ENCODE assay signal across 1 cellular context in genomic region chr21:43717967-43718871, GRCh38.
A peak's percentile ranks its signal among the peaks of the same experiment; 100 is the strongest.
TF ChIP-seq lines count a peak whose summit lies in the region.

No MANE protein-coding gene starts in this region.

TF ChIP-seq in H1, 55 proteins besides CTCF, POLR2A, EP300 and RAD21:
- no peak for TF ChIP-seq USF2 (IDR thresholded peaks at IDR 0.05; ENCODE audit: low read length)
- TF ChIP-seq, protein P1, sequence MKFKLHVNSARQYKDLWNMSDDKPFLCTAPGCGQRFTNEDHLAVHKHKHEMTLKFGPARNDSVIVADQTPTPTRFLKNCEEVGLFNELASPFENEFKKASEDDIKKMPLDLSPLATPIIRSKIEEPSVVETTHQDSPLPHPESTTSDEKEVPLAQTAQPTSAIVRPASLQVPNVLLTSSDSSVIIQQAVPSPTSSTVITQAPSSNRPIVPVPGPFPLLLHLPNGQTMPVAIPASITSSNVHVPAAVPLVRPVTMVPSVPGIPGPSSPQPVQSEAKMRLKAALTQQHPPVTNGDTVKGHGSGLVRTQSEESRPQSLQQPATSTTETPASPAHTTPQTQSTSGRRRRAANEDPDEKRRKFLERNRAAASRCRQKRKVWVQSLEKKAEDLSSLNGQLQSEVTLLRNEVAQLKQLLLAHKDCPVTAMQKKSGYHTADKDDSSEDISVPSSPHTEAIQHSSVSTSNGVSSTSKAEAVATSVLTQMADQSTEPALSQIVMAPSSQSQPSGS (IDR thresholded peaks at IDR 0.05; ENCODE audit: low read length) = no peak
- peak; percentile 26 for TF ChIP-seq KDM4A (IDR thresholded peaks at IDR 0.05; ENCODE audit: low read depth, low read length, severe bottlenecking)
- peak; percentile 8; the same call in 1 of the 2 replicates for TF ChIP-seq PHF8 (conservative IDR thresholded peaks at IDR 0.05; ENCODE audit: low read depth, low read length)
- no peak for TF ChIP-seq HDAC2 (IDR thresholded peaks at IDR 0.05; ENCODE audit: borderline replicate concordance in 1 of 2, low read depth in 2 of 2, low read length in 2 of 2)
- TF ChIP-seq TEAD4 (IDR thresholded peaks at IDR 0.05; ENCODE audit: low read depth, low read length) = no peak
- TF ChIP-seq TBP (IDR thresholded peaks at IDR 0.05; ENCODE audit: low read depth, low read length) = no peak
- peak; percentile 60; the same call in 1 of the 2 replicates for TF ChIP-seq MAX (IDR thresholded peaks at IDR 0.05)
- no peak for TF ChIP-seq BCL11A (IDR thresholded peaks at IDR 0.05; ENCODE audit: low read depth in 2 of 2, low read length in 2 of 2)
- TF ChIP-seq, protein P2, sequence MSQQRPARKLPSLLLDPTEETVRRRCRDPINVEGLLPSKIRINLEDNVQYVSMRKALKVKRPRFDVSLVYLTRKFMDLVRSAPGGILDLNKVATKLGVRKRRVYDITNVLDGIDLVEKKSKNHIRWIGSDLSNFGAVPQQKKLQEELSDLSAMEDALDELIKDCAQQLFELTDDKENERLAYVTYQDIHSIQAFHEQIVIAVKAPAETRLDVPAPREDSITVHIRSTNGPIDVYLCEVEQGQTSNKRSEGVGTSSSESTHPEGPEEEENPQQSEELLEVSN (IDR thresholded peaks at IDR 0.05) = peak; percentile 70
- TF ChIP-seq NANOG (IDR thresholded peaks at IDR 0.05; ENCODE audit: insufficient read depth, low read depth, low read length, poor library complexity, severe bottlenecking) = no peak
